Comparison of ENCODE assay signal across 20 cellular contexts in genomic region chr17:67879662-67880061, GRCh38. TPM values are rescaled to one million over a fixed set of nuclear protein-coding genes. Genes with fewer than 3 reads are reported as not detected.
DNase-seq lines count a peak whose midpoint lies in the region; ATAC-seq, FAIRE-seq and TF ChIP-seq lines count a peak whose summit lies in the region.
"Had no signal": no experiment of that assay in that cellular context is flagged by ENCODE, and none has a peak within 500 bp of the region (broad histone marks: within the 10 kb centered on the region; RNA-seq: fewer than 3 reads in every experiment).

No MANE protein-coding gene starts in this region.

- H3K4me1 ChIP-seq in breast epithelium (no peaks in the 10 kb centered on the region), H9 (ENCODE audit: insufficient read depth, low read length) (no peaks in the 10 kb centered on the region; the same call in 1 of the 2 replicates), GM12878 (ENCODE audit: control insufficient read depth, insufficient read depth, low read length) (no peaks in the 10 kb centered on the region), right lobe of liver (peaks cover 0 to 18% (median 0%) of the 10 kb centered on the region in 4 donors)
- H3K4me1 ChIP-seq: A549, SJSA1 had no signal

- in situ Hi-C loops in GM12878 (cut with MboI), result no loop called here

- no peak overlapping the region for H2AK5ac ChIP-seq in H9 (ENCODE audit: insufficient read length, low read length)

- no peak overlapping the region for H4K8ac ChIP-seq in H9 (replicated peaks; ENCODE audit: insufficient read length, low read depth, low read length)

- DNase-seq in MCF 10A (ENCODE audit: unreplicated experiment) (peak; percentile 25), breast epithelium (ENCODE audit: low spot score in 2 of 2) (no peak), H9 (no peak), GM12878 (ENCODE audit: low read depth, low spot score) (no peak), right lobe of liver (no peak), pons (ENCODE audit: low spot score) (no peak)
- no peak for DNase-seq in stimulated activated CD4-positive, alpha-beta T cell treated with anti-CD3 and anti-CD28 coated beads, Interleukin-2, amount 100 ng/mL, for 48 hours
- DNase-seq: C1 segment of cervical spinal cord, COR-L47, NCI-H1417 treated with DMSO at 0.1 percent for 48 hours, NCI-H2029 treated with DMSO at 0.1 percent for 48 hours, NCI-H748 treated with DMSO at 0.1 percent for 48 hours, PC-3 had no signal

- H2BK15ac ChIP-seq in H9 (ENCODE audit: low read depth, low read length), result no peak overlapping the region

- H3K14ac ChIP-seq in H9 (ENCODE audit: insufficient read depth, low read length), result no peak overlapping the region

- H4K91ac ChIP-seq in H9 (ENCODE audit: insufficient read length, low read depth, low read length), result no peak overlapping the region

- H2AFZ ChIP-seq in H9 (ENCODE audit: low read length) (no peak overlapping the region), GM12878 (ENCODE audit: control insufficient read depth, low read depth, low read length) (no peak overlapping the region)

- TF ChIP-seq POLR2A in breast epithelium (IDR thresholded peaks at IDR 0.05), result no peak
- no peak for TF ChIP-seq POLR2A in GM12878 (IDR thresholded peaks at IDR 0.05; ENCODE audit: low read depth, low read length)
- no peak for TF ChIP-seq POLR2A in right lobe of liver (IDR thresholded peaks at IDR 0.05)

- H3K27ac Mint-ChIP-seq in MCF 10A (ENCODE audit: low read depth, unreplicated experiment), result no peak overlapping the region
- peak overlapping the region in 2 of 3 experiments; percentile 9 to 54; a peak in 2 of 7 replicates for H3K27ac Mint-ChIP-seq in H9

- ATAC-seq in GM12878, result no peak
- peak; percentile 32 to 74 (median 68) for ATAC-seq in right lobe of liver
- no peak for ATAC-seq in HG02610 (IDR thresholded peaks at IDR 0.05; ENCODE audit: unreplicated experiment)
- ATAC-seq: A549, PC-3 had no signal

- no peak overlapping the region for H3K4me2 ChIP-seq in H9 (ENCODE audit: insufficient read depth, insufficient read length, low read length)
- no peak overlapping the region for H3K4me2 ChIP-seq in GM12878 (ENCODE audit: control insufficient read depth, insufficient read depth)
- H3K4me2 ChIP-seq: A549 had no signal

- H3K36me3 Mint-ChIP-seq in MCF 10A (ENCODE audit: insufficient read depth, unreplicated experiment) (peaks cover 54% of the 10 kb centered on the region), H9 (ENCODE audit: insufficient read depth in 1 of 3, low read depth in 3 of 3) (peaks cover 11 to 65% (median 61%) of the 10 kb centered on the region in 3 experiments; a peak in 6 of 7 replicates)

- peaks cover 6% of the 10 kb centered on the region for H3K79me1 ChIP-seq in H9 (ENCODE audit: insufficient read depth, low read depth, low read length, poor library complexity, severe bottlenecking)

- RAD21 ChIA-PET in GM12878 (lab: Charles Lee; ENCODE audit: unreplicated experiment), result interaction anchor here (1.2 kb wide), 1 partner anchor 81 kb away, joined by 3 read pairs; no protein-coding TSS in a partner anchor

- no peak for TF ChIP-seq RAD21 in GM12878 (IDR thresholded peaks at IDR 0.05; ENCODE audit: insufficient read depth, low read depth, low read length)

- no peaks in the 10 kb centered on the region for H3K23me2 ChIP-seq in H9 (ENCODE audit: insufficient read length, low read depth, low read length, poor library complexity, severe bottlenecking)

- H3K4me3 ChIP-seq in breast epithelium, result no peak overlapping the region
- H3K4me3 ChIP-seq in GM12878, result no peak overlapping the region
- H3K4me3 ChIP-seq in right lobe of liver, result no peak overlapping the region
- H3K4me3 ChIP-seq: A549, HAP-1, SJSA1 had no signal

- BruUV-seq in MCF 10A (replicated peaks; lab: Mats Ljungman, UMichigan) (no TSS peak), GM12878 (replicated peaks; lab: Mats Ljungman, UMichigan) (TSS peak; percentile 4)

- H3K9ac ChIP-seq in H9 (ENCODE audit: extremely low read depth, insufficient read length, low read length) (no peak overlapping the region), GM12878 (ENCODE audit: control insufficient read depth, insufficient read depth, low read length) (no peak overlapping the region)

- no CpG with 5 or more reads among the region's 5 CpGs for WGBS in H9 (ENCODE audit: extremely low coverage, insufficient read length, low lambda C conversion rate)
- WGBS in GM12878 (ENCODE audit: insufficient coverage, insufficient replicate concordance, low lambda C conversion rate, missing lambda C conversion rate), result 94% methylated on average over 5 of the region's 5 CpGs
- 71% methylated on average over 4 of the region's 5 CpGs for WGBS in right lobe of liver (ENCODE audit: insufficient coverage, low coverage, low lambda C conversion rate, missing lambda C conversion rate)

- H2BK120ac ChIP-seq in H9 (ENCODE audit: low read depth, low read length, poor library complexity, severe bottlenecking), result no peak overlapping the region

- no peak overlapping the region for H3K27ac ChIP-seq in breast epithelium
- H3K27ac ChIP-seq in H9 (ENCODE audit: insufficient read length, low read depth, low read length), result no peak overlapping the region
- no peak overlapping the region for H3K27ac ChIP-seq in GM12878 (ENCODE audit: control insufficient read depth, insufficient read depth)
- peak overlapping the region in 1 of 3 donors; percentile 74 for H3K27ac ChIP-seq in right lobe of liver
- H3K27ac ChIP-seq: A549, HL-60, RWPE1, SJSA1 had no signal

- H3K79me2 ChIP-seq in H9 (ENCODE audit: insufficient read depth, low read length), result peaks cover 2% of the 10 kb centered on the region; the same call in 1 of the 2 replicates
- no peaks in the 10 kb centered on the region for H3K79me2 ChIP-seq in GM12878 (ENCODE audit: control insufficient read depth, insufficient read depth, low read length)

- H2BK5ac ChIP-seq in H9 (ENCODE audit: insufficient read length, low read length), result no peak overlapping the region

- H3K4me1 Mint-ChIP-seq in MCF 10A (ENCODE audit: insufficient read depth, unreplicated experiment) (no peaks in the 10 kb centered on the region), H9 (peaks cover 11 to 16% of the 10 kb centered on the region in 2 experiments)

- no peak overlapping the region for H3T11ph ChIP-seq in H9 (ENCODE audit: low read length)

- no peaks in the 10 kb centered on the region for H3K9me3 Mint-ChIP-seq in MCF 10A (ENCODE audit: unreplicated experiment)
- no peaks in the 10 kb centered on the region; a peak in 1 of 5 replicates for H3K9me3 Mint-ChIP-seq in H9

- no peak overlapping the region for H3K18ac ChIP-seq in H9 (ENCODE audit: insufficient read length, low read depth, low read length)

- TF ChIP-seq CTCF in MCF 10A (IDR thresholded peaks at IDR 0.05; ENCODE audit: unreplicated experiment) (no peak), breast epithelium (IDR thresholded peaks at IDR 0.05) (no peak), H9 (conservative IDR thresholded peaks at IDR 0.05) (no peak), GM12878 (IDR thresholded peaks at IDR 0.05 in 2 of 3, conservative IDR thresholded peaks at IDR 0.05 in 1 of 3; ENCODE audit: control insufficient read depth in 2 of 3, extremely low read depth in 1 of 3, insufficient read depth in 1 of 3, low read depth in 3 of 3, low read length in 3 of 3) (no peak), right lobe of liver (IDR thresholded peaks at IDR 0.05) (no peak)

- H3K27me3 Mint-ChIP-seq in MCF 10A (ENCODE audit: insufficient read depth, unreplicated experiment), result no peaks in the 10 kb centered on the region
- H3K27me3 Mint-ChIP-seq in H9 (ENCODE audit: low read depth), result no peaks in the 10 kb centered on the region

- TF ChIP-seq EP300 in GM12878 (IDR thresholded peaks at IDR 0.05; ENCODE audit: borderline replicate concordance in 1 of 2, control insufficient read depth in 1 of 2, low read depth in 2 of 2, low read length in 2 of 2), result no peak

- H3K27me3 ChIP-seq in breast epithelium, result no peaks in the 10 kb centered on the region
- H3K27me3 ChIP-seq in H9 (ENCODE audit: insufficient read depth, low read length), result no peaks in the 10 kb centered on the region
- H3K27me3 ChIP-seq in GM12878 (replicated peaks in 1 of 2; ENCODE audit: control insufficient read depth in 2 of 2, insufficient read depth in 2 of 2, low read length in 1 of 2), result no peaks in the 10 kb centered on the region
- no peaks in the 10 kb centered on the region for H3K27me3 ChIP-seq in right lobe of liver
- H3K27me3 ChIP-seq: SJSA1 had no signal

- no peak overlapping the region for H2BK20ac ChIP-seq in H9 (ENCODE audit: low read depth, low read length, poor library complexity, severe bottlenecking)

- POLR2A ChIA-PET in MCF 10A (lab: Yijun Ruan, JAX), result interaction anchor here (1.0 kb wide), 2 partner anchors 11 to 12 kb away, joined by 3 to 7 read pairs; no protein-coding TSS in a partner anchor
- POLR2A ChIA-PET in GM12878 (lab: Charles Lee), result no interaction called here

- H4K5ac ChIP-seq in H9 (ENCODE audit: insufficient read length, low read depth, low read length), result no peak overlapping the region

- H3K36me3 ChIP-seq in breast epithelium, result no peaks in the 10 kb centered on the region
- peaks cover 1 to 18% of the 10 kb centered on the region in 2 experiments for H3K36me3 ChIP-seq in GM12878 (ENCODE audit: control insufficient read depth in 2 of 2, insufficient read depth in 2 of 2, low read length in 1 of 2)
- H3K36me3 ChIP-seq in right lobe of liver, result peaks cover 0 to 7% (median 0%) of the 10 kb centered on the region in 4 donors

- H3K23ac ChIP-seq in H9 (ENCODE audit: insufficient read length, low read depth, low read length), result no peak overlapping the region

- no peak overlapping the region for H3K4ac ChIP-seq in H9 (ENCODE audit: low read depth, low read length)

- H3K56ac ChIP-seq in H9 (ENCODE audit: insufficient read length, low read depth, low read length), result no peak overlapping the region

- CTCF ChIA-PET in MCF 10A (lab: Yijun Ruan, JAX) (no interaction called here), GM12878 (lab: Yijun Ruan, JAX) (no interaction called here)

- no peak overlapping the region for H3K4me3 Mint-ChIP-seq in MCF 10A (ENCODE audit: unreplicated experiment)
- H3K4me3 Mint-ChIP-seq in H9, result no peak overlapping the region

- intact Hi-C loops in MCF 10A (cut with micrococcal nuclease) (no loop called here), breast epithelium (cut with DNase I; ENCODE audit: low total_unique reads) (no loop called here), GM12878 (cut with micrococcal nuclease; ENCODE audit: unreplicated experiment) (loop anchor here (5.0 kb wide), 1 partner anchor 77 kb away; no protein-coding TSS in a partner anchor), right lobe of liver (cut with DNase I) (no loop called here)

- H3K9me3 ChIP-seq in breast epithelium (no peaks in the 10 kb centered on the region), H9 (ENCODE audit: control insufficient read depth, low read depth, low read length) (no peaks in the 10 kb centered on the region), GM12878 (replicated peaks; ENCODE audit: control insufficient read depth, insufficient read depth, low read length) (no peaks in the 10 kb centered on the region), right lobe of liver (no peaks in the 10 kb centered on the region)
- H3K9me3 ChIP-seq: A549, HAP-1, SJSA1 had no signal

- no peak for FAIRE-seq in GM12878 (lab: Jason Lieb, UNC)
- FAIRE-seq: A549, HTR-8/SVneo had no signal

- SMC1A ChIA-PET in GM12878 (lab: Charles Lee; ENCODE audit: uncharacterized antibody, unreplicated experiment), result no interaction called here

- H4K20me1 ChIP-seq in H9 (ENCODE audit: control insufficient read depth, insufficient read depth, insufficient read length) (no peaks in the 10 kb centered on the region), GM12878 (ENCODE audit: control insufficient read depth, insufficient read depth) (no peaks in the 10 kb centered on the region)

- no peak overlapping the region for H2BK12ac ChIP-seq in H9 (ENCODE audit: insufficient read length, low read depth, low read length)

RNA-seq across cellular contexts. Expression of gene BPTF, which starts 54.4 kb away (rescaled TPM):
- total RNA-seq in MCF 10A (2022), result 54.9 and 63.7 TPM in 2 replicates
- total RNA-seq in breast epithelium, result 100 to 1,000 TPM in 2 of 3 donors, 10 to 100 TPM in 1; 97.6 to 142 (median 120) TPM
- total RNA-seq in H9 (2021), result 201 and 203 TPM in 2 replicates
- total RNA-seq in GM12878 (2013; cell fraction: nucleolus; rRNA removed), result 404 and 430 TPM in 2 replicates
- total RNA-seq in GM12878 (2014; rRNA removed), result 47.9 and 49.9 TPM in 2 replicates
- 62.3 and 67.1 TPM in 2 replicates for total RNA-seq in GM12878 (2014; rRNA removed; fragmentation: Illumina TruSeq; extraction: Trizol)
- total RNA-seq in GM12878 (2021), result 69.1 and 75.6 TPM in 2 replicates
- 31.5 TPM for polyA plus RNA-seq in GM12878 (2011; ENCODE audit: low read depth)
- 63.2 and 78.3 TPM in 2 replicates for polyA plus RNA-seq in GM12878 (2011; rRNA removed)
- polyA plus RNA-seq in GM12878 (2011; cell fraction: cytosol; rRNA removed), result 45.7 and 47.4 TPM in 2 replicates
- polyA plus RNA-seq in GM12878 (2011; cell fraction: nucleus; rRNA removed), result 74.9 and 87.1 TPM in 2 replicates
- polyA plus RNA-seq in GM12878 (2012), result 44.1 and 50.9 TPM in 2 replicates
- 72.6 and 74.0 TPM in 2 replicates for polyA plus RNA-seq in GM12878 (2014; fragmentation: Illumina TruSeq; extraction: Trizol)
- 10 to 100 TPM; 32.9 to 39.7 TPM for polyA plus RNA-seq in GM12878 (2014; fragmentation: Nextera tagmentation; extraction: Ambion mirVana)
- 38.2 and 43.5 TPM in 2 replicates for polyA plus RNA-seq in GM12878 (2014; rRNA removed)
- 10 to 100 TPM; 19.4 to 22.9 TPM for polyA plus RNA-seq in GM12878 (2016; fragmentation: Nextera tagmentation; extraction: Ambion mirVana)
- 130 and 227 TPM in 2 replicates for polyA minus RNA-seq in GM12878 (2011; rRNA and poly(A)+ RNA removed)
- polyA minus RNA-seq in GM12878 (2011; cell fraction: cytosol; rRNA and poly(A)+ RNA removed), result 43.3 and 51.4 TPM in 2 replicates
- polyA minus RNA-seq in GM12878 (2011; cell fraction: nucleus; rRNA and poly(A)+ RNA removed), result 52.3 and 86.8 TPM in 2 replicates
- 10 to 100 TPM; 25.8 to 35.1 (median 31.3) TPM for total RNA-seq in right lobe of liver

Comparison
In these comparisons a context has a peak if more than half of its experiments do, and no peak if none do; other contexts are left out.
1. ATAC-seq: peak in right lobe of liver (4 of 4); none in GM12878 (single experiment) and HG02610 (single experiment).